Comparison of ENCODE assay signal across 7 cellular contexts in genomic region chr9:112348257-112348992, GRCh38. TPM values are rescaled to one million over a fixed set of nuclear protein-coding genes. Genes with fewer than 3 reads are reported as not detected.
DNase-seq lines count a peak whose midpoint lies in the region; ATAC-seq and TF ChIP-seq lines count a peak whose summit lies in the region.

No MANE protein-coding gene starts in this region.

- H4K20me1 ChIP-seq in mammary epithelial cell (ENCODE audit: insufficient read depth, low read length), result no peaks in the 10 kb centered on the region

- no TSS peak for BruUV-seq in mammary epithelial cell (replicated peaks; lab: Mats Ljungman, UMichigan)

- no peaks in the 10 kb centered on the region for H3K4me1 ChIP-seq in mammary epithelial cell (ENCODE audit: insufficient read depth, low read length)
- H3K4me1 ChIP-seq in spleen, result peaks cover 0 to 14% (median 5%) of the 10 kb centered on the region in 6 donors

- no peaks in the 10 kb centered on the region for H3K36me3 ChIP-seq in H7 (replicated peaks; ENCODE audit: control insufficient read depth, insufficient read depth, low read length)
- H3K36me3 ChIP-seq in mammary epithelial cell (ENCODE audit: insufficient read depth, low read length), result no peaks in the 10 kb centered on the region
- H3K36me3 ChIP-seq in spleen, result no peaks in the 10 kb centered on the region

- peak overlapping the region; percentile 10 for H3K9ac ChIP-seq in mammary epithelial cell (ENCODE audit: insufficient read depth, low read length)

- dilution Hi-C loops in mammary epithelial cell (cut with HindIII; ENCODE audit: low sequenced_read_pairs), result no loop called here

- 16% methylated on average over 17 of the region's 19 CpGs for WGBS in mammary epithelial cell (ENCODE audit: low coverage, missing lambda C conversion rate)
- 32 to 50% (median 39%) methylated on average over 19 of the region's 19 CpGs for WGBS in spleen, 5 donors

- CTCF ChIA-PET in mammary epithelial cell (lab: Charles Lee; ENCODE audit: low non-redundant PET), result no interaction called here

- peak overlapping the region; percentile 72 for H3K4me2 ChIP-seq in mammary epithelial cell (ENCODE audit: insufficient read depth, low read depth, low read length)

- TF ChIP-seq POLR2A in spleen (IDR thresholded peaks at IDR 0.05), result no peak

- no peaks in the 10 kb centered on the region for H3K79me2 ChIP-seq in mammary epithelial cell (ENCODE audit: insufficient read depth, low read length)

- intact Hi-C loops in mammary epithelial cell (cut with micrococcal nuclease) (no loop called here), spleen (cut with DNase I; ENCODE audit: low total_unique reads) (no loop called here)

- H2AFZ ChIP-seq in mammary epithelial cell (ENCODE audit: low read depth, low read length), result peak overlapping the region; percentile 94

- no peak for TF ChIP-seq CTCF in WI38 (IDR thresholded peaks at IDR 0.05; ENCODE audit: low read depth, low read length)
- no peak for TF ChIP-seq CTCF in mammary epithelial cell (conservative IDR thresholded peaks at IDR 0.05 in 1 of 2, IDR thresholded peaks at IDR 0.05 in 1 of 2; ENCODE audit: extremely low read depth in 1 of 2, insufficient read depth in 1 of 2, low read depth in 1 of 2, low read length in 2 of 2)
- no peak for TF ChIP-seq CTCF in spleen (IDR thresholded peaks at IDR 0.05 in 8 of 11, conservative IDR thresholded peaks at IDR 0.05 in 3 of 11)

- no peak for ATAC-seq in HG03571 (IDR thresholded peaks at IDR 0.05; ENCODE audit: unreplicated experiment)

- H3K4me3 ChIP-seq in H7 (ENCODE audit: insufficient read depth, low read depth, low read length), result peak overlapping the region; percentile 27
- peak overlapping the region; percentile 38 for H3K4me3 ChIP-seq in WI38 (ENCODE audit: low read depth, low read length)
- H3K4me3 ChIP-seq in mammary epithelial cell (replicated peaks in 1 of 3; ENCODE audit: insufficient read depth in 1 of 3, low read depth in 2 of 3, low read length in 3 of 3), result peak overlapping the region; percentile 8 to 43 (median 30)
- peak overlapping the region; percentile 25 to 63 (median 32) for H3K4me3 ChIP-seq in spleen

- DNase-seq in H7, result peak; percentile 20
- DNase-seq in mammary epithelial cell, result peak; percentile 56
- peak; percentile 86 for DNase-seq in inferior parietal cortex (ENCODE audit: extremely low spot score)
- DNase-seq in spleen, result peak; percentile 88
- DNase-seq in COLO668 (lab: John Stamatoyannopoulos, UW; ENCODE audit: unreplicated experiment), result no peak

- H3K27ac ChIP-seq in mammary epithelial cell (ENCODE audit: insufficient read depth, low read depth, low read length) (no peak overlapping the region), spleen (peak overlapping the region in 6 of 8 donors; percentile 12 to 55 (median 47))

- H3K27me3 ChIP-seq in H7 (ENCODE audit: control insufficient read depth, insufficient read depth, low read length) (no peaks in the 10 kb centered on the region), mammary epithelial cell (ENCODE audit: insufficient read depth, low read length) (no peaks in the 10 kb centered on the region), spleen (replicated peaks in 1 of 7) (no peaks in the 10 kb centered on the region)

- in situ Hi-C loops in mammary epithelial cell (cut with MboI; ENCODE audit: low sequenced_read_pairs in 2 of 2), result no loop called here

- H3K9me3 ChIP-seq in mammary epithelial cell (replicated peaks; ENCODE audit: insufficient read depth, low read length) (no peaks in the 10 kb centered on the region), spleen (no peaks in the 10 kb centered on the region)

RNA-seq across cellular contexts. Expression of gene PTBP3, which starts 15.0 kb away (rescaled TPM):
- total RNA-seq in H7 (2014; rRNA removed; shearing (Covaris generic)), result 57.5 and 109 TPM in 2 replicates
- total RNA-seq in mammary epithelial cell, result 10 to 100 TPM; 73.2 to 95.9 TPM
- polyA plus RNA-seq in mammary epithelial cell, result 71.9 TPM
- polyA minus RNA-seq in mammary epithelial cell, result 142 TPM
- total RNA-seq in spleen, result 100 to 1,000 TPM in 3 of 7 donors, 10 to 100 TPM in 4; 76.8 to 107 (median 94.0) TPM
- 10 to 100 TPM; 10.6 to 18.7 (median 13.2) TPM for polyA plus RNA-seq in spleen

RNA-seq across cellular contexts. Expression of gene HSDL2, which starts 31.5 kb away (rescaled TPM):
- 27.6 and 30.0 TPM in 2 replicates for total RNA-seq in H7 (2014; rRNA removed; shearing (Covaris generic))
- total RNA-seq in mammary epithelial cell (10 to 100 TPM; 33.5 to 34.2 TPM), spleen (10 to 100 TPM; 24.9 to 42.6 (median 33.7) TPM)
- polyA plus RNA-seq in mammary epithelial cell (28.2 TPM), spleen (10 to 100 TPM; 11.2 to 16.4 (median 14.9) TPM)
- polyA minus RNA-seq in mammary epithelial cell, result 20.9 TPM
